25 cellular contexts compared by ENCODE assay signal in genomic region chr9:79312686-79313421, GRCh38.
"Had no signal": no experiment of that assay in that cellular context is flagged by ENCODE, and none has a peak within 500 bp of the region (broad histone marks: within the 10 kb centered on the region; RNA-seq: fewer than 3 reads in every experiment).

No MANE protein-coding gene starts in this region.

- H3K27me3 ChIP-seq: body of pancreas, cardiac muscle cell, hepatocyte, right lobe of liver, tibial artery had no signal

- H3K36me3 Mint-ChIP-seq: activated naive CD4-positive, alpha-beta T cell treated with anti-CD3 and anti-CD28 coated beads, Interleukin-2, amount 10 ng/mL, durations not matched to agents 7 days and 5 days; natural killer cell treated with Interleukin-12 subunit alpha and Interleukin-12 subunit beta and Interleukin-15 and Interleukin-18, amount 100 ng/mL, for 72 hours had no signal

- ATAC-seq: activated T-cell treated with anti-CD3 and anti-CD28 coated beads, Interleukin-2, amount 50 U/mL, for 72 hours; body of pancreas; left ventricle myocardium superior; natural killer cell treated with Interleukin-12 subunit alpha and Interleukin-12 subunit beta and Interleukin-15 and Interleukin-18, amount 100 ng/mL, for 72 hours; pancreas; psoas muscle; right lobe of liver; stimulated activated naive CD8-positive, alpha-beta T cell treated with anti-CD3 and anti-CD28 coated beads, Interleukin-15, amount 100 ng/mL, for 72 hours; T-helper 17 cell had no signal

- H3K27ac Mint-ChIP-seq: activated CD4-positive, alpha-beta memory T cell treated with anti-CD3 and anti-CD28 coated beads, Interleukin-2, amount 10 ng/mL, durations not matched to agents 7 days and 5 days; activated naive CD4-positive, alpha-beta T cell treated with anti-CD3 and anti-CD28 coated beads, Interleukin-2, amount 10 ng/mL, durations not matched to agents 7 days and 5 days; activated T-cell treated with anti-CD3 and anti-CD28 coated beads, Interleukin-2, amount 50 U/mL, for 72 hours; natural killer cell treated with Interleukin-12 subunit alpha and Interleukin-12 subunit beta and Interleukin-15 and Interleukin-18, amount 100 ng/mL, for 72 hours; stimulated activated naive CD8-positive, alpha-beta T cell treated with anti-CD3 and anti-CD28 coated beads, Interleukin-15, amount 100 ng/mL, for 72 hours; T-helper 17 cell had no signal

- H3K4me1 Mint-ChIP-seq: activated CD4-positive, alpha-beta memory T cell treated with anti-CD3 and anti-CD28 coated beads, Interleukin-2, amount 10 ng/mL, durations not matched to agents 7 days and 5 days; activated naive CD4-positive, alpha-beta T cell treated with anti-CD3 and anti-CD28 coated beads, Interleukin-2, amount 10 ng/mL, durations not matched to agents 7 days and 5 days; stimulated activated naive CD8-positive, alpha-beta T cell treated with anti-CD3 and anti-CD28 coated beads, Interleukin-15, amount 100 ng/mL, for 72 hours; T-helper 17 cell had no signal

- H3K36me3 ChIP-seq: cardiac muscle cell, pancreas, right lobe of liver, tibial artery had no signal

- H3K4me3 Mint-ChIP-seq: activated CD4-positive, alpha-beta memory T cell treated with anti-CD3 and anti-CD28 coated beads, Interleukin-2, amount 10 ng/mL, durations not matched to agents 7 days and 5 days; activated naive CD4-positive, alpha-beta T cell treated with anti-CD3 and anti-CD28 coated beads, Interleukin-2, amount 10 ng/mL, durations not matched to agents 7 days and 5 days; activated T-cell treated with anti-CD3 and anti-CD28 coated beads, Interleukin-2, amount 50 U/mL, for 72 hours; natural killer cell treated with Interleukin-12 subunit alpha and Interleukin-12 subunit beta and Interleukin-15 and Interleukin-18, amount 100 ng/mL, for 72 hours; stimulated activated naive CD8-positive, alpha-beta T cell treated with anti-CD3 and anti-CD28 coated beads, Interleukin-15, amount 100 ng/mL, for 72 hours; T-helper 17 cell had no signal

- H3K27me3 Mint-ChIP-seq: activated CD4-positive, alpha-beta memory T cell treated with anti-CD3 and anti-CD28 coated beads, Interleukin-2, amount 10 ng/mL, durations not matched to agents 7 days and 5 days; activated naive CD4-positive, alpha-beta T cell treated with anti-CD3 and anti-CD28 coated beads, Interleukin-2, amount 10 ng/mL, durations not matched to agents 7 days and 5 days; stimulated activated naive CD8-positive, alpha-beta T cell treated with anti-CD3 and anti-CD28 coated beads, Interleukin-15, amount 100 ng/mL, for 72 hours had no signal

- H3K79me2 ChIP-seq: hepatocyte had no signal

- DNase-seq: activated CD4-positive, alpha-beta memory T cell treated with anti-CD3 and anti-CD28 coated beads, Interleukin-2, amount 10 ng/mL, durations not matched to agents 7 days and 5 days; activated CD4-positive, alpha-beta T cell treated with anti-CD3 and anti-CD28 coated beads for 48 hours; activated effector memory CD4-positive, alpha-beta T cell treated with Interleukin-2 at 50 U/mL for 16 hours; activated naive CD4-positive, alpha-beta T cell treated with anti-CD3 and anti-CD28 coated beads, Interleukin-2, amount 10 ng/mL, durations not matched to agents 7 days and 5 days; activated T-cell treated with anti-CD3 and anti-CD28 coated beads, Interleukin-2, amount 50 U/mL, for 72 hours; anterior cingulate cortex; body of pancreas; effector CD4-positive, alpha-beta T cell; erythroblast; foreskin fibroblast; glutamatergic neuron; left ventricle myocardium superior; mammary epithelial cell; midbrain; pancreas; psoas muscle; right lobe of liver; stimulated activated CD4-positive, alpha-beta T cell treated with anti-CD3 and anti-CD28 coated beads, Interleukin-1b, Interleukin-23, amount 100 ng/mL, for 48 hours; stimulated activated naive CD8-positive, alpha-beta T cell treated with anti-CD3 and anti-CD28 coated beads, Interleukin-15, amount 100 ng/mL, for 72 hours; T-helper 17 cell; tibial artery had no signal

- H3K27ac ChIP-seq: body of pancreas, cardiac muscle cell, hepatocyte, pancreas, psoas muscle, right lobe of liver, skin epidermis, tibial artery had no signal

- H3K9me3 Mint-ChIP-seq: activated CD4-positive, alpha-beta memory T cell treated with anti-CD3 and anti-CD28 coated beads, Interleukin-2, amount 10 ng/mL, durations not matched to agents 7 days and 5 days; activated naive CD4-positive, alpha-beta T cell treated with anti-CD3 and anti-CD28 coated beads, Interleukin-2, amount 10 ng/mL, durations not matched to agents 7 days and 5 days; activated T-cell treated with anti-CD3 and anti-CD28 coated beads, Interleukin-2, amount 50 U/mL, for 72 hours; natural killer cell treated with Interleukin-12 subunit alpha and Interleukin-12 subunit beta and Interleukin-15 and Interleukin-18, amount 100 ng/mL, for 72 hours; stimulated activated naive CD8-positive, alpha-beta T cell treated with anti-CD3 and anti-CD28 coated beads, Interleukin-15, amount 100 ng/mL, for 72 hours had no signal

- H3K4me2 ChIP-seq: hepatocyte had no signal

- H3K4me1 ChIP-seq: body of pancreas, pancreas, psoas muscle, right lobe of liver, tibial artery had no signal

- H3K4me3 ChIP-seq: body of pancreas, cardiac muscle cell, hepatocyte, pancreas, psoas muscle, right lobe of liver, skin epidermis, tibial artery had no signal
